17 cellular contexts compared by ENCODE assay signal in genomic region chr7:95027181-95027872, GRCh38.
"Had no signal": no experiment of that assay in that cellular context is flagged by ENCODE, and none has a peak within 500 bp of the region (broad histone marks: within the 10 kb centered on the region; RNA-seq: fewer than 3 reads in every experiment).

No MANE protein-coding gene starts in this region.

- H3K27ac ChIP-seq: VCaP had no signal

- ATAC-seq: activated CD8-positive, alpha-beta memory T cell treated with anti-CD3 and anti-CD28 coated beads, Interleukin-2, amount 10 ng/mL, durations not matched to agents 7 days and 5 days; activated naive CD8-positive, alpha-beta T cell treated with anti-CD3 and anti-CD28 coated beads, Interleukin-2, amount 50 U/mL, for 24 hours; left cardiac atrium; naive thymus-derived CD4-positive, alpha-beta T cell had no signal

- DNase-seq: activated CD4-positive, alpha-beta T cell treated with anti-CD3 and anti-CD28 coated beads for 1 hour; activated CD4-positive, alpha-beta T cell treated with anti-CD3 and anti-CD28 coated beads, Interleukin-2, amount 50 U/mL, for 48 hours; activated CD8-positive, alpha-beta memory T cell treated with anti-CD3 and anti-CD28 coated beads, Interleukin-2, amount 10 ng/mL, durations not matched to agents 7 days and 5 days; activated naive CD4-positive, alpha-beta T cell treated with anti-CD3 and anti-CD28 coated beads for 36 hours; activated naive CD8-positive, alpha-beta T cell treated with anti-CD3 and anti-CD28 coated beads, Interleukin-2, amount 50 U/mL, for 24 hours; activated T-cell treated with anti-CD3 and anti-CD28 coated beads, Interleukin-2, amount 50 U/mL, for 1 hour; aorta; effector CD8-positive, alpha-beta T cell; foreskin melanocyte; head of caudate nucleus; left cardiac atrium; naive thymus-derived CD4-positive, alpha-beta T cell; posterior cingulate gyrus; stimulated activated CD4-positive, alpha-beta T cell treated with anti-CD3 and anti-CD28 coated beads, Interleukin-4, amount 100 ng/mL, for 24 hours; stimulated activated naive CD4-positive, alpha-beta T cell treated with Interleukin-2 at 50 U/mL for 16 hours; substantia nigra had no signal
